12 cellular contexts compared by ENCODE assay signal in genomic region chr11:125170001-125170405, GRCh38. TPM values are rescaled to one million over a fixed set of nuclear protein-coding genes. Genes with fewer than 3 reads are reported as not detected.
DNase-seq lines count a peak whose midpoint lies in the region; ATAC-seq and TF ChIP-seq lines count a peak whose summit lies in the region.
"Had no signal": no experiment of that assay in that cellular context is flagged by ENCODE, and none has a peak within 500 bp of the region (broad histone marks: within the 10 kb centered on the region; RNA-seq: fewer than 3 reads in every experiment).

No MANE protein-coding gene starts in this region.

- CTCF ChIA-PET in naive thymus-derived CD4-positive, alpha-beta T cell (lab: Charles Lee) = no interaction called here

- POLR2A ChIA-PET in naive thymus-derived CD4-positive, alpha-beta T cell (lab: Charles Lee) = no interaction called here

- H3K36me3 ChIP-seq in Peyer's patch = no peaks in the 10 kb centered on the region
- no peaks in the 10 kb centered on the region for H3K36me3 ChIP-seq in fibroblast of lung (ENCODE audit: control insufficient read depth, insufficient read depth, low read length)
- H3K36me3 ChIP-seq in thymus (ENCODE audit: control insufficient read depth, insufficient read depth) = no peaks in the 10 kb centered on the region
- no peaks in the 10 kb centered on the region for H3K36me3 ChIP-seq in naive thymus-derived CD4-positive, alpha-beta T cell (ENCODE audit: control insufficient read depth in 2 of 3, insufficient read depth in 3 of 3, low read length in 3 of 3)

- H3K4me1 Mint-ChIP-seq in mesothelial cell of epicardium = peaks cover 58% of the 10 kb centered on the region
- H3K4me1 Mint-ChIP-seq in naive thymus-derived CD4-positive, alpha-beta T cell = peaks cover 10 to 17% (median 14%) of the 10 kb centered on the region in 7 donors

- peaks cover 3% of the 10 kb centered on the region for H3K79me2 ChIP-seq in fibroblast of lung (ENCODE audit: control insufficient read depth, insufficient read depth, low read length)

- H4K20me1 ChIP-seq in fibroblast of lung (ENCODE audit: control insufficient read depth, extremely low read depth, insufficient read depth, low read length) = no peaks in the 10 kb centered on the region

- no peaks in the 10 kb centered on the region for H3K9me3 Mint-ChIP-seq in mesothelial cell of epicardium
- no peaks in the 10 kb centered on the region for H3K9me3 Mint-ChIP-seq in naive thymus-derived CD4-positive, alpha-beta T cell
- H3K9me3 Mint-ChIP-seq: stimulated activated naive B cell treated with anti-CD40 and anti-IgM and Interleukin-4, amounts not matched to agents 10 μg/mL and 1 μg/mL and 100 μg/mL, for 72 hours; T-helper 1 cell treated with Interleukin-12 subunit alpha and Interleukin-12 subunit beta and Interleukin-4 antibody, amounts not matched to agents 30 μg/mL and 1 μg/mL, for 36 hours had no signal

- H3K27ac ChIP-seq in Peyer's patch (peak overlapping the region in 3 of 4 donors; percentile 14 to 70 (median 62)), fibroblast of lung (ENCODE audit: insufficient read depth, low read length) (peak overlapping the region; percentile 66), thymus (ENCODE audit: low read depth) (peak overlapping the region; percentile 52)
- H3K27ac ChIP-seq in naive thymus-derived CD4-positive, alpha-beta T cell (ENCODE audit: low read depth, low read length) = no peak overlapping the region

- TF ChIP-seq CTCF in Peyer's patch (IDR thresholded peaks at IDR 0.05) (no peak), fibroblast of lung (conservative IDR thresholded peaks at IDR 0.05 in 1 of 2, IDR thresholded peaks at IDR 0.05 in 1 of 2; ENCODE audit: low read depth in 1 of 2, low read length in 2 of 2) (no peak), mesothelial cell of epicardium (IDR thresholded peaks at IDR 0.05; ENCODE audit: unreplicated experiment) (no peak)

- peak overlapping the region; percentile 17 for H3K9ac ChIP-seq in fibroblast of lung (ENCODE audit: insufficient read depth, low read length)

- no peaks in the 10 kb centered on the region for H3K9me3 ChIP-seq in Peyer's patch
- no peaks in the 10 kb centered on the region for H3K9me3 ChIP-seq in fibroblast of lung (ENCODE audit: control insufficient read depth, insufficient read depth, low read depth, low read length)
- H3K9me3 ChIP-seq in thymus (ENCODE audit: control insufficient read depth) = no peaks in the 10 kb centered on the region
- H3K9me3 ChIP-seq in naive thymus-derived CD4-positive, alpha-beta T cell (ENCODE audit: control insufficient read depth in 2 of 3, low read length in 3 of 3) = no peaks in the 10 kb centered on the region

- peak overlapping the region; percentile 94 for H3K27ac Mint-ChIP-seq in mesothelial cell of epicardium
- no peak overlapping the region for H3K27ac Mint-ChIP-seq in naive thymus-derived CD4-positive, alpha-beta T cell
- H3K27ac Mint-ChIP-seq: stimulated activated naive B cell treated with anti-CD40 and anti-IgM and Interleukin-4, amounts not matched to agents 10 μg/mL and 1 μg/mL and 100 μg/mL, for 72 hours; T-helper 1 cell treated with Interleukin-12 subunit alpha and Interleukin-12 subunit beta and Interleukin-4 antibody, amounts not matched to agents 30 μg/mL and 1 μg/mL, for 36 hours had no signal

- H3K27me3 ChIP-seq in Peyer's patch (peaks cover 0 to 12% of the 10 kb centered on the region in 2 donors), fibroblast of lung (ENCODE audit: control insufficient read depth, insufficient read depth, low read length) (peaks cover 2% of the 10 kb centered on the region), thymus (ENCODE audit: control insufficient read depth, insufficient read depth) (peaks cover 52% of the 10 kb centered on the region)
- peaks cover 12 to 24% of the 10 kb centered on the region in 2 donors for H3K27me3 ChIP-seq in naive thymus-derived CD4-positive, alpha-beta T cell (ENCODE audit: control insufficient read depth in 2 of 2, insufficient read depth in 2 of 2, low read length in 2 of 2)

- no peaks in the 10 kb centered on the region for H3K36me3 Mint-ChIP-seq in mesothelial cell of epicardium
- peaks cover 0 to 6% (median 0%) of the 10 kb centered on the region in 5 donors for H3K36me3 Mint-ChIP-seq in naive thymus-derived CD4-positive, alpha-beta T cell
- H3K36me3 Mint-ChIP-seq: stimulated activated naive B cell treated with anti-CD40 and anti-IgM and Interleukin-4, amounts not matched to agents 10 μg/mL and 1 μg/mL and 100 μg/mL, for 72 hours had no signal

- DNase-seq in Peyer's patch (no peak), fibroblast of lung (ENCODE audit: low read depth in 2 of 2) (no peak), mesothelial cell of epicardium (ENCODE audit: low spot score in 2 of 2, unreplicated experiment in 2 of 2) (no peak), GDM1 (lab: John Stamatoyannopoulos, UW) (no peak)
- no peak for DNase-seq in central memory CD4-positive, alpha-beta T cell
- DNase-seq in activated naive CD4-positive, alpha-beta T cell treated with Interleukin-2 at 50 U/mL for 16 hours = no peak
- DNase-seq in naive thymus-derived CD4-positive, alpha-beta T cell = no peak
- DNase-seq: COR-L47; MM.1S; stimulated activated naive B cell treated with anti-CD40 and anti-IgM and Interleukin-4, amounts not matched to agents 10 μg/mL and 1 μg/mL and 100 μg/mL, for 72 hours had no signal

- H2AFZ ChIP-seq in fibroblast of lung (ENCODE audit: low read length) = peak overlapping the region; percentile 43

- ATAC-seq in naive thymus-derived CD4-positive, alpha-beta T cell = no peak
- ATAC-seq: stimulated activated naive B cell treated with anti-CD40 and anti-IgM and Interleukin-4, amounts not matched to agents 10 μg/mL and 1 μg/mL and 100 μg/mL, for 72 hours had no signal

- intact Hi-C loops in naive thymus-derived CD4-positive, alpha-beta T cell (cut with micrococcal nuclease) = no loop called here

- 89% methylated on average over 8 of the region's 8 CpGs for WGBS in thymus

- H3K4me3 ChIP-seq in Peyer's patch = no peak overlapping the region
- peak overlapping the region in 2 of 4 experiments; percentile 12 to 29 for H3K4me3 ChIP-seq in fibroblast of lung (replicated peaks in 1 of 4; ENCODE audit: control extremely low read depth in 1 of 4, insufficient read depth in 1 of 4, low read depth in 3 of 4, low read length in 4 of 4)
- no peak overlapping the region for H3K4me3 ChIP-seq in thymus (ENCODE audit: low read length)
- no peak overlapping the region for H3K4me3 ChIP-seq in naive thymus-derived CD4-positive, alpha-beta T cell (ENCODE audit: low read length)

- TF ChIP-seq POLR2A in Peyer's patch (IDR thresholded peaks at IDR 0.05) = no peak

- peak overlapping the region; percentile 61 for H3K4me2 ChIP-seq in fibroblast of lung (ENCODE audit: extremely low read depth, insufficient read depth, low read length)

- H3K4me1 ChIP-seq in Peyer's patch (peaks cover 0 to 11% (median 8%) of the 10 kb centered on the region in 4 donors), fibroblast of lung (ENCODE audit: control insufficient read depth, extremely low read depth, insufficient read depth, low read length) (peaks cover 30% of the 10 kb centered on the region), thymus (ENCODE audit: control insufficient read depth, insufficient read depth, low read length) (peaks cover 5% of the 10 kb centered on the region)
- peaks cover 12 to 17% of the 10 kb centered on the region in 2 donors for H3K4me1 ChIP-seq in naive thymus-derived CD4-positive, alpha-beta T cell (ENCODE audit: control insufficient read depth in 2 of 2, insufficient read depth in 2 of 2, low read length in 2 of 2)

- H3K4me3 Mint-ChIP-seq in mesothelial cell of epicardium = peak overlapping the region; percentile 43
- H3K4me3 Mint-ChIP-seq in naive thymus-derived CD4-positive, alpha-beta T cell = no peak overlapping the region
- H3K4me3 Mint-ChIP-seq: stimulated activated naive B cell treated with anti-CD40 and anti-IgM and Interleukin-4, amounts not matched to agents 10 μg/mL and 1 μg/mL and 100 μg/mL, for 72 hours; T-helper 1 cell treated with Interleukin-12 subunit alpha and Interleukin-12 subunit beta and Interleukin-4 antibody, amounts not matched to agents 30 μg/mL and 1 μg/mL, for 36 hours had no signal

- peaks cover 13% of the 10 kb centered on the region for H3K27me3 Mint-ChIP-seq in mesothelial cell of epicardium (ENCODE audit: low read depth)
- peaks cover 59 to 85% (median 72%) of the 10 kb centered on the region in 5 donors for H3K27me3 Mint-ChIP-seq in naive thymus-derived CD4-positive, alpha-beta T cell

RNA-seq across cellular contexts. Expression of gene PKNOX2, which starts 5.5 kb away (rescaled TPM):
- 1 to 10 TPM in 2 of 4 donors, not detected in 2; 1.4 to 8.3 TPM for total RNA-seq in Peyer's patch
- 0.33 and 1.0 TPM in 2 replicates for total RNA-seq in fibroblast of lung
- polyA plus RNA-seq in fibroblast of lung = 1.5 and 2.2 TPM in 2 replicates
- 1.2 and 3.7 TPM in 2 replicates for polyA plus RNA-seq in fibroblast of lung (2012)
- 4.9 and 7.3 TPM in 2 replicates for polyA minus RNA-seq in fibroblast of lung (ENCODE audit: low replicate concordance)
- total RNA-seq in mesothelial cell of epicardium = 20.4 to 23.1 TPM (median 22.2 TPM) in 3 replicates
- polyA plus RNA-seq in thymus = 2.2 TPM
- not detected for total RNA-seq in naive thymus-derived CD4-positive, alpha-beta T cell
- polyA plus RNA-seq in naive thymus-derived CD4-positive, alpha-beta T cell = not detected

RNA-seq across cellular contexts. Expression of gene TMEM218, which starts 58.6 kb away (rescaled TPM):
- total RNA-seq in Peyer's patch = 10 to 100 TPM; 11.4 to 19.2 (median 15.4) TPM
- total RNA-seq in fibroblast of lung = 28.0 and 31.9 TPM in 2 replicates
- polyA plus RNA-seq in fibroblast of lung = 33.9 and 34.8 TPM in 2 replicates
- polyA plus RNA-seq in fibroblast of lung (2012) = 19.1 and 19.3 TPM in 2 replicates
- 14.9 and 15.6 TPM in 2 replicates for polyA minus RNA-seq in fibroblast of lung (ENCODE audit: low replicate concordance)
- 23.1 to 23.9 TPM (median 23.7 TPM) in 3 replicates for total RNA-seq in mesothelial cell of epicardium
- polyA plus RNA-seq in thymus = 32.2 TPM
- total RNA-seq in naive thymus-derived CD4-positive, alpha-beta T cell = 10 to 100 TPM; 10.2 to 18.5 (median 13.9) TPM
- 10 to 100 TPM; 34.5 to 36.1 TPM for polyA plus RNA-seq in naive thymus-derived CD4-positive, alpha-beta T cell
